In genomic region chr2:42932271-42933151, GRCh38 we compare ENCODE assay signal across 17 cellular contexts.
DNase-seq lines count a peak whose midpoint lies in the region; ATAC-seq lines count a peak whose summit lies in the region.
"Had no signal": no experiment of that assay in that cellular context is flagged by ENCODE, and none has a peak within 500 bp of the region (broad histone marks: within the 10 kb centered on the region; RNA-seq: fewer than 3 reads in every experiment).

No MANE protein-coding gene starts in this region.

- H3K36me3 ChIP-seq in MG63 (no peaks in the 10 kb centered on the region), esophagus (ENCODE audit: control insufficient read depth in 2 of 2, insufficient read depth in 2 of 2, low read length in 1 of 2) (no peaks in the 10 kb centered on the region), mesodermal cell (ENCODE audit: control insufficient read depth, insufficient read depth, low read length) (no peaks in the 10 kb centered on the region), subcutaneous abdominal adipose tissue (ENCODE audit: control insufficient read depth in 5 of 5, insufficient read depth in 5 of 5, low read length in 5 of 5) (no peaks in the 10 kb centered on the region)

- ATAC-seq in GM19452 (IDR thresholded peaks at IDR 0.05; ENCODE audit: unreplicated experiment) (no peak), GM18867 (IDR thresholded peaks at IDR 0.05; ENCODE audit: unreplicated experiment) (no peak)
- ATAC-seq: natural killer cell, PC-3 had no signal

- H3K27ac ChIP-seq in esophagus (ENCODE audit: low read depth in 2 of 2, low read length in 1 of 2) (peak overlapping the region; percentile 58 to 77), mesodermal cell (ENCODE audit: low read depth, low read length, severe bottlenecking) (peak overlapping the region; percentile 32), subcutaneous abdominal adipose tissue (ENCODE audit: low read depth, low read length) (peak overlapping the region; percentile 69)

- H3K27me3 ChIP-seq in MG63 (no peaks in the 10 kb centered on the region), esophagus (ENCODE audit: control insufficient read depth in 1 of 2, insufficient read depth in 2 of 2, low read length in 2 of 2) (no peaks in the 10 kb centered on the region), subcutaneous abdominal adipose tissue (ENCODE audit: control insufficient read depth in 5 of 5, insufficient read depth in 4 of 5, low read length in 5 of 5) (no peaks in the 10 kb centered on the region)

- H3K4me3 ChIP-seq in MG63 (no peak overlapping the region), esophagus (ENCODE audit: low read depth in 1 of 2, low read length in 2 of 2) (no peak overlapping the region), mesodermal cell (ENCODE audit: extremely low read depth, insufficient read depth, low read length, poor library complexity, severe bottlenecking) (no peak overlapping the region), subcutaneous abdominal adipose tissue (ENCODE audit: low read depth in 1 of 5, low read length in 5 of 5) (no peak overlapping the region)

- H3K9me3 ChIP-seq in MG63 (no peaks in the 10 kb centered on the region), esophagus (ENCODE audit: control insufficient read depth in 2 of 2, insufficient read depth in 1 of 2, low read depth in 1 of 2, low read length in 1 of 2) (no peaks in the 10 kb centered on the region), mesodermal cell (ENCODE audit: control insufficient read depth, low read length) (no peaks in the 10 kb centered on the region), subcutaneous abdominal adipose tissue (ENCODE audit: control insufficient read depth in 5 of 5, low read length in 5 of 5) (no peaks in the 10 kb centered on the region)

- H3K4me1 ChIP-seq in esophagus (ENCODE audit: control insufficient read depth in 2 of 2, insufficient read depth in 2 of 2, low read length in 1 of 2) = peaks cover 8 to 45% of the 10 kb centered on the region in 2 donors
- peaks cover 70% of the 10 kb centered on the region for H3K4me1 ChIP-seq in mesodermal cell (ENCODE audit: control insufficient read depth, insufficient read depth, low read length, poor library complexity, severe bottlenecking)
- peaks cover 43 to 87% (median 77%) of the 10 kb centered on the region in 5 donors for H3K4me1 ChIP-seq in subcutaneous abdominal adipose tissue (ENCODE audit: control insufficient read depth in 5 of 5, insufficient read depth in 5 of 5, low read length in 5 of 5)

- peak overlapping the region in 1 of 5 donors; percentile 2 for H3K9ac ChIP-seq in subcutaneous abdominal adipose tissue (ENCODE audit: low read length in 5 of 5)

- DNase-seq in MG63 (peak; percentile 40), activated gamma-delta T cell treated with Interleukin-2 at 50 U/mL for 16 hours (no peak), NCI-H187 (lab: John Stamatoyannopoulos, UW) (no peak)
- DNase-seq: activated CD4-positive, CD25-positive, alpha-beta regulatory T cell treated with anti-CD3 and anti-CD28 coated beads, Interleukin-2, amount 50 U/mL, for 72 hours; activated CD8-positive, alpha-beta memory T cell treated with anti-CD3 and anti-CD28 coated beads, Interleukin-2, amount 50 U/mL, for 4 hours; activated naive CD4-positive, alpha-beta T cell treated with Interleukin-2 at 50 U/mL for 16 hours; central memory CD4-positive, alpha-beta T cell; kidney; natural killer cell; NCI-H1436; PC-3; stimulated activated naive CD4-positive, alpha-beta T cell had no signal

- 61 to 72% methylated on average over 13 of the region's 13 CpGs for WGBS in esophagus, 2 donors
- 91 to 96% methylated on average over 12 to 13 of the region's 13 CpGs for WGBS in mesodermal cell (ENCODE audit: insufficient coverage in 2 of 2), 2 experiments
